ENCODE assay signal across 10 cellular contexts in genomic region chr11:57015679-57016078, GRCh38. TPM values are rescaled to one million over a fixed set of nuclear protein-coding genes. Genes with fewer than 3 reads are reported as not detected.
"Had no signal": no experiment of that assay in that cellular context is flagged by ENCODE, and none has a peak within 500 bp of the region (broad histone marks: within the 10 kb centered on the region; RNA-seq: fewer than 3 reads in every experiment).

No MANE protein-coding gene starts in this region.

- ATAC-seq: GM23338, HCT116 had no signal

- H3K36me3 ChIP-seq: HAP-1 had no signal

- H3K4me1 ChIP-seq: HAP-1 had no signal

- H3K9me3 ChIP-seq: HAP-1 had no signal

- H3K27me3 Mint-ChIP-seq: IgD-negative memory B cell had no signal

- H3K4me1 Mint-ChIP-seq: GM23338, IgD-negative memory B cell had no signal

- H2AFZ ChIP-seq: GM23338 had no signal

- H3K27ac ChIP-seq: HL-60 had no signal

- H3K4me2 ChIP-seq: GM23338 had no signal

- DNase-seq: H7, HFFc6, KG1 had no signal

- H3K27ac Mint-ChIP-seq: GM23338, HFFc6, IgD-negative memory B cell had no signal

- H3K9me3 Mint-ChIP-seq: GM23338, HFFc6 had no signal

- H3K4me3 Mint-ChIP-seq: GM23338, HFFc6, IgD-negative memory B cell had no signal

- H3K4me3 ChIP-seq: GM23338, HAP-1 had no signal

RNA-seq across cellular contexts. Expression of gene OR5AK2, which starts 27.0 kb away (rescaled TPM):
- total RNA-seq: GM23338, H4, H7, HFFc6, HT1080 had no signal
- polyA plus RNA-seq: GM23338, IgD-negative memory B cell had no signal
